24 cellular contexts compared by ENCODE assay signal in genomic region chr15:46892621-46893160, GRCh38.
DNase-seq lines count a peak whose midpoint lies in the region; ATAC-seq and TF ChIP-seq lines count a peak whose summit lies in the region.
"Had no signal": no experiment of that assay in that cellular context is flagged by ENCODE, and none has a peak within 500 bp of the region (broad histone marks: within the 10 kb centered on the region; RNA-seq: fewer than 3 reads in every experiment).

No MANE protein-coding gene starts in this region.

- H3K27ac Mint-ChIP-seq in neural crest cell (ENCODE audit: unreplicated experiment), result peak overlapping the region; percentile 27
- no peak overlapping the region for H3K27ac Mint-ChIP-seq in T-helper 17 cell
- H3K27ac Mint-ChIP-seq: stimulated activated effector memory CD8-positive, alpha-beta T cell treated with anti-CD3 and anti-CD28 coated beads, Interleukin-12 subunit alpha, Interleukin-12 subunit beta, amount 100 ng/mL, for 72 hours had no signal

- H3K9me3 Mint-ChIP-seq in neural crest cell, result no peaks in the 10 kb centered on the region

- H3K4me3 ChIP-seq in epithelial cell of esophagus (ENCODE audit: low read length), result no peak overlapping the region
- H3K4me3 ChIP-seq: ascending aorta, lower lobe of right lung, MG63, skin epidermis, suprapubic skin, vagina had no signal

- H3K27me3 Mint-ChIP-seq in neural crest cell (ENCODE audit: low read depth) (no peaks in the 10 kb centered on the region), T-helper 17 cell (no peaks in the 10 kb centered on the region)
- H3K27me3 Mint-ChIP-seq: central memory CD8-positive, alpha-beta T cell had no signal

- no peak for ATAC-seq in T-helper 17 cell
- ATAC-seq: lower lobe of right lung; stimulated activated effector memory CD8-positive, alpha-beta T cell treated with anti-CD3 and anti-CD28 coated beads, Interleukin-12 subunit alpha, Interleukin-12 subunit beta, amount 100 ng/mL, for 72 hours had no signal

- H3K36me3 Mint-ChIP-seq in neural crest cell (ENCODE audit: low read depth) (no peaks in the 10 kb centered on the region), T-helper 17 cell (ENCODE audit: low read depth) (no peaks in the 10 kb centered on the region)
- H3K36me3 Mint-ChIP-seq: stimulated activated effector memory CD8-positive, alpha-beta T cell treated with anti-CD3 and anti-CD28 coated beads, Interleukin-12 subunit alpha, Interleukin-12 subunit beta, amount 100 ng/mL, for 72 hours had no signal

- peaks cover 7% of the 10 kb centered on the region for H3K4me1 Mint-ChIP-seq in neural crest cell
- H3K4me1 Mint-ChIP-seq in T-helper 17 cell, result no peaks in the 10 kb centered on the region
- H3K4me1 Mint-ChIP-seq: central memory CD8-positive, alpha-beta T cell; stimulated activated effector memory CD8-positive, alpha-beta T cell treated with anti-CD3 and anti-CD28 coated beads, Interleukin-12 subunit alpha, Interleukin-12 subunit beta, amount 100 ng/mL, for 72 hours had no signal

- DNase-seq in HT1080 (ENCODE audit: low read depth), result peak; percentile 80
- DNase-seq in OCI-M1 (lab: John Stamatoyannopoulos, UW), result peak; percentile 24
- peak; percentile 56 for DNase-seq in epithelial cell of esophagus (ENCODE audit: low read depth)
- no peak for DNase-seq in neural crest cell (ENCODE audit: low read depth, low spot score)
- no peak for DNase-seq in T-helper 17 cell
- no peak for DNase-seq in H4 (ENCODE audit: low spot score)
- no peak for DNase-seq in germinal center (ENCODE audit: low spot score)
- DNase-seq: activated CD4-positive, alpha-beta T cell treated with anti-CD3 and anti-CD28 coated beads for 48 hours; activated naive CD4-positive, alpha-beta T cell treated with anti-CD3 and anti-CD28 coated beads, Interleukin-2, amount 50 U/mL, for 16 hours; GDM1; hippocampal formation; lower lobe of right lung; MG63; NCI-H1417; NCI-H2107; NCI-H748 treated with DMSO at 0.1 percent for 48 hours; SIG-M5; stimulated activated CD4-positive, alpha-beta T cell treated with anti-CD3 and anti-CD28 coated beads, Interleukin-2, amount 100 ng/mL, for 24 hours had no signal

- no peaks in the 10 kb centered on the region for H3K9me3 ChIP-seq in T-helper 17 cell (ENCODE audit: control insufficient read depth, low read length, poor library complexity, severe bottlenecking)
- H3K9me3 ChIP-seq: ascending aorta, lower lobe of right lung, MG63, suprapubic skin, vagina had no signal

- H3K4me3 Mint-ChIP-seq in neural crest cell, result no peak overlapping the region
- no peak overlapping the region for H3K4me3 Mint-ChIP-seq in T-helper 17 cell
- H3K4me3 Mint-ChIP-seq: central memory CD8-positive, alpha-beta T cell; stimulated activated effector memory CD8-positive, alpha-beta T cell treated with anti-CD3 and anti-CD28 coated beads, Interleukin-12 subunit alpha, Interleukin-12 subunit beta, amount 100 ng/mL, for 72 hours had no signal

- no peak for TF ChIP-seq CTCF in epithelial cell of esophagus (IDR thresholded peaks at IDR 0.05; ENCODE audit: insufficient read depth, low read depth, low read length, missing control alignments)
- TF ChIP-seq CTCF in neural crest cell (conservative IDR thresholded peaks at IDR 0.05), result no peak

Comparison
In these comparisons a context has a peak if more than half of its experiments do, and no peak if none do; other contexts are left out.
1. DNase-seq: peak in HT1080 (single experiment), OCI-M1 (single experiment) and epithelial cell of esophagus (single experiment); none in neural crest cell (single experiment), T-helper 17 cell (0 of 3), H4 (single experiment) and germinal center (single experiment).